Comparison of ENCODE assay signal across 9 cellular contexts in the genomic region with DNA sequence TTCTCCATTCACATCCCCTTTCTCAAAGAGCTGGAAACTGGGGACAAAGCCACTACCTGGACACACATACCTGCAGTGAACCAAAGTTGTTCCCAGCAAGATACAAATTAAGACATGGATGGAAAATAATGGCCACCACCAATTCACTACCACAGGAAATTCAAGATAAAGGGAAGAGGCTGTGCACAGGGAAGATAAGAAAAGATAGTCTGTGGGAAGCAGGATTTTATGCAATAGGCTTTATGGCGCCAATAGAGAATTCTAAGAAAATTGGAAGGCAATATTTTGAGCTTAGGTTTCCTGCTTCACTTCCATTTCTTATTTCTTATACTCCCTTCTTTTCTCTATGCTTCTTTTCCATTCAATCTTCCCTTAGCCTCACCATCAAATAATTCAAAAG. TPM values are rescaled to one million over a fixed set of nuclear protein-coding genes. Genes with fewer than 3 reads are reported as not detected.
"Had no signal": no experiment of that assay in that cellular context is flagged by ENCODE, and none has a peak within 500 bp of the region (broad histone marks: within the 10 kb centered on the region; RNA-seq: fewer than 3 reads in every experiment).

No MANE protein-coding gene starts in this region.

- H3K27ac ChIP-seq: HL-60 had no signal

- DNase-seq: GOT3, H9, HCEC 1CT, KG1 had no signal

- FAIRE-seq: H54, HepG2 had no signal

- ATAC-seq: HepG2 had no signal

RNA-seq across cellular contexts. Expression of a gene that starts 9.9 kb away (rescaled TPM):
- total RNA-seq: H9, HepG2, HT1080 had no signal
- polyA plus RNA-seq: HepG2, IgD-negative memory B cell had no signal

RNA-seq across cellular contexts. Expression of a gene that starts 19.9 kb away (rescaled TPM):
- total RNA-seq: H9, HepG2, HT1080 had no signal
- polyA plus RNA-seq: HepG2, IgD-negative memory B cell had no signal
